Comparison of ENCODE assay signal across 18 cellular contexts in the genomic region with DNA sequence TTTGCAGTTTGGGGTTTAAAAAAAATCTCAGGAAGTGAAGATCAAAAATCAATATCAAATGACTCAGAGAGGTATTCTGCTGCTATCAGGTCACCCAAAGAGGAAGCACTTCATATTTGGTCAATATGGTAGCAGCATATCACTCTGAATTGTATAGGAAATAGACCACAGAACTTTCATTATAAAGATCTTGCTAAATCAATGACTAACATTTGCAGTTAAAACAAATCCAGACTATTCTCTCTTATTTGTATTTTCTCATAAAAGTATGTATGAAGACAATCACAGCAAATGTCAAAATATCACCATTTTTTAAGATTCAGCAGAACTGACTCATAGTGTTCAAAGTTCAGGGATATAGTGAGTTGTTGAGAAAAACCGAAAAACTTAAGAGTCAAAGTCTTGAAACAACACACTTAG.
DNase-seq lines count a peak whose midpoint lies in the region; ATAC-seq, FAIRE-seq and TF ChIP-seq lines count a peak whose summit lies in the region.
"Had no signal": no experiment of that assay in that cellular context is flagged by ENCODE, and none has a peak within 500 bp of the region (broad histone marks: within the 10 kb centered on the region; RNA-seq: fewer than 3 reads in every experiment).

No MANE protein-coding gene starts in this region.

- in situ Hi-C loops in GM12878 (cut with MboI): no loop called here

- H3K27ac ChIP-seq in GM12878 (ENCODE audit: control insufficient read depth, insufficient read depth) (no peak overlapping the region), tibial artery (no peak overlapping the region)
- H3K27ac ChIP-seq: adrenal gland, coronary artery, esophagus muscularis mucosa, pancreas had no signal

- no peak for FAIRE-seq in GM12878 (lab: Jason Lieb, UNC)
- FAIRE-seq: pancreas had no signal

- intact Hi-C loops in GM12878 (cut with micrococcal nuclease; ENCODE audit: unreplicated experiment) (no loop called here), tibial artery (cut with DNase I; ENCODE audit: low total_unique reads) (no loop called here)

- CTCF ChIA-PET in activated CD8-positive, alpha-beta memory T cell treated with anti-CD3 and anti-CD28 coated beads, Interleukin-2, amount 10 ng/mL, durations not matched to agents 7 days and 5 days (lab: Charles Lee): no interaction called here
- CTCF ChIA-PET in GM12878 (lab: Yijun Ruan, JAX): no interaction called here

- H4K20me1 ChIP-seq in GM12878 (ENCODE audit: control insufficient read depth, insufficient read depth): no peaks in the 10 kb centered on the region

- TF ChIP-seq POLR2A in GM12878 (IDR thresholded peaks at IDR 0.05; ENCODE audit: low read depth, low read length): no peak

- RAD21 ChIA-PET in GM12878 (lab: Charles Lee; ENCODE audit: unreplicated experiment): no interaction called here

- 40% methylated on average over 1 of the region's 1 CpG for WGBS in GM12878 (ENCODE audit: insufficient coverage, insufficient replicate concordance, low lambda C conversion rate, missing lambda C conversion rate)

- POLR2A ChIA-PET in GM12878 (lab: Charles Lee): no interaction called here

- SMC1A ChIA-PET in GM12878 (lab: Charles Lee; ENCODE audit: uncharacterized antibody, unreplicated experiment): no interaction called here

- ATAC-seq in activated CD8-positive, alpha-beta memory T cell treated with anti-CD3 and anti-CD28 coated beads, Interleukin-2, amount 10 ng/mL, durations not matched to agents 7 days and 5 days: peak; percentile 79
- peak; percentile 66 for ATAC-seq in GM12878
- ATAC-seq in stimulated activated effector memory CD8-positive, alpha-beta T cell treated with anti-CD3 and anti-CD28 coated beads, Interleukin-12 subunit alpha, Interleukin-12 subunit beta, amount 100 ng/mL, for 72 hours: peak; percentile 80
- no peak for ATAC-seq in HG03045 (IDR thresholded peaks at IDR 0.05; ENCODE audit: unreplicated experiment)
- ATAC-seq: pancreas had no signal

- no TSS peak for BruUV-seq in GM12878 (replicated peaks; lab: Mats Ljungman, UMichigan)

- TF ChIP-seq CTCF in GM12878 (IDR thresholded peaks at IDR 0.05 in 2 of 3, conservative IDR thresholded peaks at IDR 0.05 in 1 of 3; ENCODE audit: control insufficient read depth in 2 of 3, extremely low read depth in 1 of 3, insufficient read depth in 1 of 3, low read depth in 3 of 3, low read length in 3 of 3) (no peak), tibial artery (IDR thresholded peaks at IDR 0.05) (no peak)

- H3K27me3 ChIP-seq in GM12878 (replicated peaks in 1 of 2; ENCODE audit: control insufficient read depth in 2 of 2, insufficient read depth in 2 of 2, low read length in 1 of 2) (no peaks in the 10 kb centered on the region), tibial artery (no peaks in the 10 kb centered on the region)
- H3K27me3 ChIP-seq: adrenal gland, esophagus muscularis mucosa, pancreas had no signal

- H3K9me3 Mint-ChIP-seq in activated CD8-positive, alpha-beta memory T cell treated with anti-CD3 and anti-CD28 coated beads, Interleukin-2, amount 10 ng/mL, durations not matched to agents 7 days and 5 days (ENCODE audit: low read depth): no peaks in the 10 kb centered on the region
- H3K9me3 Mint-ChIP-seq in stimulated activated effector memory CD8-positive, alpha-beta T cell treated with anti-CD3 and anti-CD28 coated beads, Interleukin-12 subunit alpha, Interleukin-12 subunit beta, amount 100 ng/mL, for 72 hours: no peaks in the 10 kb centered on the region

- H3K27ac Mint-ChIP-seq in activated CD8-positive, alpha-beta memory T cell treated with anti-CD3 and anti-CD28 coated beads, Interleukin-2, amount 10 ng/mL, durations not matched to agents 7 days and 5 days: peak overlapping the region; percentile 71
- no peak overlapping the region for H3K27ac Mint-ChIP-seq in stimulated activated effector memory CD8-positive, alpha-beta T cell treated with anti-CD3 and anti-CD28 coated beads, Interleukin-12 subunit alpha, Interleukin-12 subunit beta, amount 100 ng/mL, for 72 hours

- H3K4me3 ChIP-seq in GM12878 (no peak overlapping the region), tibial artery (no peak overlapping the region)
- H3K4me3 ChIP-seq: adrenal gland, coronary artery, esophagus muscularis mucosa, pancreas had no signal

- H3K4me1 Mint-ChIP-seq in activated CD8-positive, alpha-beta memory T cell treated with anti-CD3 and anti-CD28 coated beads, Interleukin-2, amount 10 ng/mL, durations not matched to agents 7 days and 5 days: peaks cover 30% of the 10 kb centered on the region
- H3K4me1 Mint-ChIP-seq in stimulated activated effector memory CD8-positive, alpha-beta T cell treated with anti-CD3 and anti-CD28 coated beads, Interleukin-12 subunit alpha, Interleukin-12 subunit beta, amount 100 ng/mL, for 72 hours: peaks cover 33% of the 10 kb centered on the region

- no peak for DNase-seq in activated CD8-positive, alpha-beta memory T cell treated with anti-CD3 and anti-CD28 coated beads, Interleukin-2, amount 10 ng/mL, durations not matched to agents 7 days and 5 days
- no peak for DNase-seq in activated CD8-positive, alpha-beta memory T cell treated with anti-CD3 and anti-CD28 coated beads, Interleukin-2, amount 50 U/mL, for 48 hours
- DNase-seq in MV-4-11 (lab: John Stamatoyannopoulos, UW) (peak; percentile 42), GM12878 (ENCODE audit: low read depth, low spot score) (no peak), tibial artery (no peak), NCI-H1930 (lab: John Stamatoyannopoulos, UW) (no peak)
- no peak for DNase-seq in stimulated activated effector memory CD8-positive, alpha-beta T cell treated with anti-CD3 and anti-CD28 coated beads, Interleukin-12 subunit alpha, Interleukin-12 subunit beta, amount 100 ng/mL, for 72 hours (ENCODE audit: low spot score in 2 of 2)
- DNase-seq: activated CD4-positive, alpha-beta T cell treated with anti-CD3 and anti-CD28 coated beads for 48 hours; adrenal gland; DMS153; Karpas-422; mesendoderm; NCI-H2081; pancreas; stimulated activated CD4-positive, alpha-beta T cell treated with anti-CD3 and anti-CD28 coated beads, Interleukin-15, amount 100 ng/mL, for 24 hours had no signal

- H3K79me2 ChIP-seq in GM12878 (ENCODE audit: control insufficient read depth, insufficient read depth, low read length): no peaks in the 10 kb centered on the region

- H3K4me1 ChIP-seq in GM12878 (ENCODE audit: control insufficient read depth, insufficient read depth, low read length) (no peaks in the 10 kb centered on the region), tibial artery (no peaks in the 10 kb centered on the region)
- H3K4me1 ChIP-seq: esophagus muscularis mucosa, pancreas had no signal

- H3K36me3 ChIP-seq in GM12878 (ENCODE audit: control insufficient read depth in 2 of 2, insufficient read depth in 2 of 2, low read length in 1 of 2): no peaks in the 10 kb centered on the region
- no peaks in the 10 kb centered on the region for H3K36me3 ChIP-seq in tibial artery
- H3K36me3 ChIP-seq: adrenal gland, esophagus muscularis mucosa, pancreas had no signal

- H3K36me3 Mint-ChIP-seq in activated CD8-positive, alpha-beta memory T cell treated with anti-CD3 and anti-CD28 coated beads, Interleukin-2, amount 10 ng/mL, durations not matched to agents 7 days and 5 days: peaks cover 5% of the 10 kb centered on the region
- peaks cover 6% of the 10 kb centered on the region for H3K36me3 Mint-ChIP-seq in stimulated activated effector memory CD8-positive, alpha-beta T cell treated with anti-CD3 and anti-CD28 coated beads, Interleukin-12 subunit alpha, Interleukin-12 subunit beta, amount 100 ng/mL, for 72 hours

- H3K9me3 ChIP-seq in GM12878 (replicated peaks; ENCODE audit: control insufficient read depth, insufficient read depth, low read length): no peaks in the 10 kb centered on the region
- no peaks in the 10 kb centered on the region for H3K9me3 ChIP-seq in tibial artery
- H3K9me3 ChIP-seq: adrenal gland, pancreas had no signal

- peaks cover 16% of the 10 kb centered on the region for H3K27me3 Mint-ChIP-seq in activated CD8-positive, alpha-beta memory T cell treated with anti-CD3 and anti-CD28 coated beads, Interleukin-2, amount 10 ng/mL, durations not matched to agents 7 days and 5 days

- H3K4me2 ChIP-seq in GM12878 (ENCODE audit: control insufficient read depth, insufficient read depth): no peak overlapping the region

- TF ChIP-seq RAD21 in GM12878 (IDR thresholded peaks at IDR 0.05; ENCODE audit: insufficient read depth, low read depth, low read length): no peak

- TF ChIP-seq EP300 in GM12878 (IDR thresholded peaks at IDR 0.05; ENCODE audit: borderline replicate concordance in 1 of 2, control insufficient read depth in 1 of 2, low read depth in 2 of 2, low read length in 2 of 2): no peak

- no peak overlapping the region for H3K9ac ChIP-seq in GM12878 (ENCODE audit: control insufficient read depth, insufficient read depth, low read length)

- no peak overlapping the region for H3K4me3 Mint-ChIP-seq in activated CD8-positive, alpha-beta memory T cell treated with anti-CD3 and anti-CD28 coated beads, Interleukin-2, amount 10 ng/mL, durations not matched to agents 7 days and 5 days
- no peak overlapping the region for H3K4me3 Mint-ChIP-seq in stimulated activated effector memory CD8-positive, alpha-beta T cell treated with anti-CD3 and anti-CD28 coated beads, Interleukin-12 subunit alpha, Interleukin-12 subunit beta, amount 100 ng/mL, for 72 hours

- no peak overlapping the region for H2AFZ ChIP-seq in GM12878 (ENCODE audit: control insufficient read depth, low read depth, low read length)

TF ChIP-seq in GM12878, 131 proteins besides CTCF, POLR2A, EP300 and RAD21 (continues in another document):
- TF ChIP-seq HDAC6 (IDR thresholded peaks at IDR 0.05; ENCODE audit: unreplicated experiment): no peak
- no peak for TF ChIP-seq ATF7 (IDR thresholded peaks at IDR 0.05; ENCODE audit: low read depth)
- TF ChIP-seq YY1 (IDR thresholded peaks at IDR 0.05; ENCODE audit: low read depth, low read length): no peak
- no peak for TF ChIP-seq FOXK2 (IDR thresholded peaks at IDR 0.05)
- no peak for TF ChIP-seq NR2C2 (IDR thresholded peaks at IDR 0.05; ENCODE audit: borderline replicate concordance, control insufficient read depth, insufficient read length, low read depth)
- no peak for TF ChIP-seq JUND (IDR thresholded peaks at IDR 0.05; ENCODE audit: low read depth, low read length)
- TF ChIP-seq SREBF2 (IDR thresholded peaks at IDR 0.05; ENCODE audit: low read length): no peak
